1 cellular context compared by ENCODE assay signal in the genomic region with DNA sequence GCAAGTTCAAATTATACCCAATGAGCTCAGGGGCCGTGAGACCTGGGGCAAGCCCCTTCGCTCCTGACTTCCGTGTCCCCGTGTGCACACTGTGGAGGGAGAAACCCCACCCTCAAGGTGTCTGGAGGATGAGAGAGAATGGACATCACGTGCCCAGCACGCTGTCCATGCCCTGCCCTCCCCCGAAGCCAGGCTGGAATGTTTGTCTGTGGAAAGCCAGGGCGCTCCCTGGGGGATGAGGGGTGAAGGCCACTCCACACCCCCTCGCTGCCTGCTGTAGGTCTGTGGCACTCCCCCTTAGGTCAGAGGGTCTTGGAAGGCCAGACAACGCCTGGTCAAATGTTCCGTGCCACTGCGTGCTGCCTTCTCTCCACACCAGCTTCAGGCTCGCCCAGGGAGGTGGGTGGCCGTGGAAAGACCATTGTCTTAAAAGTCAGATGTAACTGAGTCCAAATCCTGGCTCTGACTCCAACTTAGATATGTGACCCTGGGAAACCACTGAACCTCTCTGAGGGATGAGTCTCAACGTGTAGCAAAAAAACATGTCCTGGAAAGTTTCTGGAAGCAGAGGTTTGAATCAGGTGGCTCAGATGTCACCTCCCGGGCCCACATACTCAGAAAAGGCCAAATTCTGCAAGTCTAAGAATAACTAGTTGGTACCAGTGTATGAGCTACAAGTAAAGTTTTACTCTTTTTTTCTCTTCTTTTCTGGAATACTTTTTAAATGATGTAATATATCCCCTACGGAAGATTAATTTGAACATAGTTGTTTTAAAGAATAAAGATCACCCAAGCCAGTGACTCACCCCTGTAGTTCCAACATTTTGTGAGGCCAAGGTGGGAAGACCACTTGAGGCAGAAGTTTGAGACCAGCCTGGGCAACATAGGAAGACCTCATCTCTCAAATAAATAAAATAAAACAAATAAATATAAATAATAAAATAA.
A peak's percentile ranks its signal among the peaks of the same experiment; 100 is the strongest.
TF ChIP-seq lines count a peak whose summit lies in the region.

No MANE protein-coding gene starts in this region.

TF ChIP-seq in K562, 482 proteins besides CTCF, POLR2A, EP300 and RAD21:
- no peak for TF ChIP-seq POLR2AphosphoS2 (IDR thresholded peaks at IDR 0.05; ENCODE audit: low read length)
- peak; percentile 76; the same call in 1 of the 2 replicates for TF ChIP-seq TAF15 (IDR thresholded peaks at IDR 0.05; ENCODE audit: low read depth, low read length)
- TF ChIP-seq, protein P1, sequence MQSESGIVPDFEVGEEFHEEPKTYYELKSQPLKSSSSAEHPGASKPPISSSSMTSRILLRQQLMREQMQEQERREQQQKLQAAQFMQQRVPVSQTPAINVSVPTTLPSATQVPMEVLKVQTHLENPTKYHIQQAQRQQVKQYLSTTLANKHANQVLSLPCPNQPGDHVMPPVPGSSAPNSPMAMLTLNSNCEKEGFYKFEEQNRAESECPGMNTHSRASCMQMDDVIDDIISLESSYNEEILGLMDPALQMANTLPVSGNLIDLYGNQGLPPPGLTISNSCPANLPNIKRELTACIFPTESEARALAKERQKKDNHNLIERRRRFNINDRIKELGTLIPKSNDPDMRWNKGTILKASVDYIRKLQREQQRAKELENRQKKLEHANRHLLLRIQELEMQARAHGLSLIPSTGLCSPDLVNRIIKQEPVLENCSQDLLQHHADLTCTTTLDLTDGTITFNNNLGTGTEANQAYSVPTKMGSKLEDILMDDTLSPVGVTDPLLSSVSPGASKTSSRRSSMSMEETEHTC (IDR thresholded peaks at IDR 0.05): no peak
- TF ChIP-seq NFRKB (IDR thresholded peaks at IDR 0.05; ENCODE audit: low read depth): no peak
